In genomic region chr10:68329506-68329861, GRCh38 we compare ENCODE assay signal across 14 cellular contexts. TPM values are rescaled to one million over a fixed set of nuclear protein-coding genes. Genes with fewer than 3 reads are reported as not detected.
DNase-seq lines count a peak whose midpoint lies in the region; ATAC-seq and TF ChIP-seq lines count a peak whose summit lies in the region.
"Had no signal": no experiment of that assay in that cellular context is flagged by ENCODE, and none has a peak within 500 bp of the region (broad histone marks: within the 10 kb centered on the region; RNA-seq: fewer than 3 reads in every experiment).

No MANE protein-coding gene starts in this region.

- peaks cover 30% of the 10 kb centered on the region for H3K79me2 ChIP-seq in fibroblast of lung (ENCODE audit: control insufficient read depth, insufficient read depth, low read length)

- no peak for ATAC-seq in CD4-positive, alpha-beta T cell (ENCODE audit: poor library complexity)
- no peak for ATAC-seq in gastrocnemius medialis
- ATAC-seq in HG02970 (IDR thresholded peaks at IDR 0.05; ENCODE audit: low FRiP score, unreplicated experiment): no peak
- no peak for ATAC-seq in GM21360 (IDR thresholded peaks at IDR 0.05; ENCODE audit: unreplicated experiment)
- ATAC-seq: CD8-positive, alpha-beta T cell; pancreas had no signal

- intact Hi-C loops in CD4-positive, alpha-beta T cell (cut with DNase I, micrococcal nuclease): no loop called here
- intact Hi-C loops in gastrocnemius medialis (cut with DNase I; ENCODE audit: low total_unique reads): no loop called here

- no peak for TF ChIP-seq CTCF in CD4-positive, alpha-beta T cell (IDR thresholded peaks at IDR 0.05)
- TF ChIP-seq CTCF in fibroblast of lung (conservative IDR thresholded peaks at IDR 0.05 in 1 of 2, IDR thresholded peaks at IDR 0.05 in 1 of 2; ENCODE audit: low read depth in 1 of 2, low read length in 2 of 2): no peak
- TF ChIP-seq CTCF in gastrocnemius medialis (IDR thresholded peaks at IDR 0.05 in 4 of 5, conservative IDR thresholded peaks at IDR 0.05 in 1 of 5): no peak

- no peaks in the 10 kb centered on the region for H3K27me3 Mint-ChIP-seq in CD4-positive, alpha-beta T cell

- peaks cover 34% of the 10 kb centered on the region for H3K36me3 Mint-ChIP-seq in CD4-positive, alpha-beta T cell (ENCODE audit: low read depth)

- H3K9me3 Mint-ChIP-seq in CD4-positive, alpha-beta T cell: no peaks in the 10 kb centered on the region
- H3K9me3 Mint-ChIP-seq: CD8-positive, alpha-beta T cell had no signal

- H3K27me3 ChIP-seq in CD4-positive, alpha-beta T cell (ENCODE audit: control insufficient read depth, insufficient read depth, low read length): no peaks in the 10 kb centered on the region
- H3K27me3 ChIP-seq in SJSA1 (replicated peaks): no peaks in the 10 kb centered on the region
- no peaks in the 10 kb centered on the region for H3K27me3 ChIP-seq in fibroblast of lung (ENCODE audit: control insufficient read depth, insufficient read depth, low read length)
- H3K27me3 ChIP-seq in gastrocnemius medialis: no peaks in the 10 kb centered on the region
- H3K27me3 ChIP-seq: pancreas had no signal

- no peak overlapping the region for H3K9ac ChIP-seq in fibroblast of lung (ENCODE audit: insufficient read depth, low read length)

- H3K9me3 ChIP-seq in CD4-positive, alpha-beta T cell (ENCODE audit: control insufficient read depth, low read length): no peaks in the 10 kb centered on the region
- no peaks in the 10 kb centered on the region; the same call in 1 of the 2 replicates for H3K9me3 ChIP-seq in SJSA1 (replicated peaks)
- no peaks in the 10 kb centered on the region for H3K9me3 ChIP-seq in fibroblast of lung (ENCODE audit: control insufficient read depth, insufficient read depth, low read depth, low read length)
- H3K9me3 ChIP-seq in gastrocnemius medialis: no peaks in the 10 kb centered on the region
- H3K9me3 ChIP-seq: pancreas had no signal

- POLR2A ChIA-PET in CD4-positive, alpha-beta T cell (lab: Charles Lee): interaction anchor here (1.0 kb wide), 1 partner anchor 77 kb away, joined by 3 read pairs; the partner anchor contains the start of gene RUFY2

- DNase-seq in CD4-positive, alpha-beta T cell: no peak
- DNase-seq in SJSA1 (ENCODE audit: low read depth in 1 of 2, low spot score in 2 of 2) (no peak), fibroblast of lung (ENCODE audit: low read depth in 2 of 2) (no peak), gastrocnemius medialis (no peak), iPS-NIHi11 (ENCODE audit: low spot score) (no peak)
- no peak for DNase-seq in activated effector memory CD4-positive, alpha-beta T cell treated with anti-CD3 and anti-CD28 coated beads, Interleukin-2, amount 50 U/mL, for 16 hours
- DNase-seq: activated CD4-positive, alpha-beta T cell treated with anti-CD3 and anti-CD28 coated beads, Interleukin-2, amount 50 U/mL, for 48 hours; activated gamma-delta T cell treated with Interleukin-2 at 50 U/mL for 16 hours; CD8-positive, alpha-beta T cell; stimulated activated CD4-positive, alpha-beta T cell treated with anti-CD3 and anti-CD28 coated beads, Interleukin-2, amount 100 ng/mL, for 48 hours; stimulated activated naive CD4-positive, alpha-beta T cell had no signal

- no peaks in the 10 kb centered on the region for H4K20me1 ChIP-seq in fibroblast of lung (ENCODE audit: control insufficient read depth, extremely low read depth, insufficient read depth, low read length)

- no peak for TF ChIP-seq POLR2A in gastrocnemius medialis (IDR thresholded peaks at IDR 0.05)

- in situ Hi-C loops in gastrocnemius medialis (cut with MboI; ENCODE audit: low sequenced_read_pairs in 4 of 4): loop anchor here in 3 of 4 donors (10.0 to 25.0 kb wide), 3 partner anchors 255 to 442 kb away; partner anchors contain the start of genes HERC4 (in 2 of the 3) and SIRT1 (in 1 of the 3)

- peak overlapping the region; percentile 53 for H3K4me3 Mint-ChIP-seq in CD4-positive, alpha-beta T cell

- H3K4me3 ChIP-seq in SJSA1 (no peak overlapping the region), fibroblast of lung (replicated peaks in 1 of 4; ENCODE audit: control extremely low read depth in 1 of 4, insufficient read depth in 1 of 4, low read depth in 3 of 4, low read length in 4 of 4) (no peak overlapping the region), gastrocnemius medialis (no peak overlapping the region)
- H3K4me3 ChIP-seq: pancreas had no signal

- H3K36me3 ChIP-seq in SJSA1 (peaks cover 23% of the 10 kb centered on the region), fibroblast of lung (ENCODE audit: control insufficient read depth, insufficient read depth, low read length) (no peaks in the 10 kb centered on the region), gastrocnemius medialis (no peaks in the 10 kb centered on the region)
- H3K36me3 ChIP-seq: pancreas had no signal

- peak overlapping the region; percentile 98 for H3K27ac Mint-ChIP-seq in CD4-positive, alpha-beta T cell

- H3K4me2 ChIP-seq in fibroblast of lung (ENCODE audit: extremely low read depth, insufficient read depth, low read length): no peak overlapping the region

- no peak overlapping the region for H3K27ac ChIP-seq in CD4-positive, alpha-beta T cell (ENCODE audit: low read depth, low read length)
- H3K27ac ChIP-seq in SJSA1 (peak overlapping the region; percentile 70), fibroblast of lung (ENCODE audit: insufficient read depth, low read length) (peak overlapping the region; percentile 71), gastrocnemius medialis (peak overlapping the region; percentile 73 to 100 (median 99))

- H3K4me1 ChIP-seq in SJSA1 (replicated peaks): peaks cover 37% of the 10 kb centered on the region
- peaks cover 18% of the 10 kb centered on the region for H3K4me1 ChIP-seq in fibroblast of lung (ENCODE audit: control insufficient read depth, extremely low read depth, insufficient read depth, low read length)
- H3K4me1 ChIP-seq in gastrocnemius medialis: peaks cover 22 to 29% of the 10 kb centered on the region in 2 donors

- peaks cover 31% of the 10 kb centered on the region for H3K4me1 Mint-ChIP-seq in CD4-positive, alpha-beta T cell (ENCODE audit: low read depth)

- no peak overlapping the region for H2AFZ ChIP-seq in fibroblast of lung (ENCODE audit: low read length)

- CTCF ChIA-PET in CD4-positive, alpha-beta T cell (lab: Charles Lee): interaction anchor here (0.6 to 1.2 kb wide), 2 partner anchors 19 to 238 kb away, joined by 3 to 4 read pairs; no protein-coding TSS in a partner anchor

RNA-seq across cellular contexts. Expression of gene HNRNPH3, which starts 2.4 kb away (rescaled TPM):
- 100 to 1,000 TPM; 227 to 228 TPM for total RNA-seq in CD4-positive, alpha-beta T cell
- 19.2 and 33.5 TPM in 2 replicates for total RNA-seq in SJSA1 (2014; rRNA removed; shearing (Covaris generic))
- total RNA-seq in fibroblast of lung (36.5 and 36.7 TPM in 2 replicates), gastrocnemius medialis (10 to 100 TPM; 19.7 to 51.6 (median 25.8) TPM)
- polyA plus RNA-seq in fibroblast of lung: 51.1 and 102 TPM in 2 replicates
- polyA plus RNA-seq in fibroblast of lung (2012): 159 and 285 TPM in 2 replicates
- 17.2 and 37.0 TPM in 2 replicates for polyA minus RNA-seq in fibroblast of lung (ENCODE audit: low replicate concordance)

RNA-seq across cellular contexts. Expression of gene PBLD, which starts 3.2 kb away (rescaled TPM):
- total RNA-seq in CD4-positive, alpha-beta T cell: 1 to 10 TPM; 1.6 to 1.7 TPM
- total RNA-seq in SJSA1 (2014; rRNA removed; shearing (Covaris generic)): 3.2 and 3.3 TPM in 2 replicates
- total RNA-seq in fibroblast of lung: 2.8 and 5.1 TPM in 2 replicates
- 1.3 TPM in 2 replicates for polyA plus RNA-seq in fibroblast of lung
- polyA plus RNA-seq in fibroblast of lung (2012): 6.4 and 7.0 TPM in 2 replicates
- 3.7 TPM in 1 of 2 replicates, not detected in the other for polyA minus RNA-seq in fibroblast of lung (ENCODE audit: low replicate concordance)
- total RNA-seq in gastrocnemius medialis: 1 to 10 TPM; 1.9 to 4.8 (median 3.0) TPM
